Comparison of ENCODE assay signal across 27 cellular contexts in the genomic region with DNA sequence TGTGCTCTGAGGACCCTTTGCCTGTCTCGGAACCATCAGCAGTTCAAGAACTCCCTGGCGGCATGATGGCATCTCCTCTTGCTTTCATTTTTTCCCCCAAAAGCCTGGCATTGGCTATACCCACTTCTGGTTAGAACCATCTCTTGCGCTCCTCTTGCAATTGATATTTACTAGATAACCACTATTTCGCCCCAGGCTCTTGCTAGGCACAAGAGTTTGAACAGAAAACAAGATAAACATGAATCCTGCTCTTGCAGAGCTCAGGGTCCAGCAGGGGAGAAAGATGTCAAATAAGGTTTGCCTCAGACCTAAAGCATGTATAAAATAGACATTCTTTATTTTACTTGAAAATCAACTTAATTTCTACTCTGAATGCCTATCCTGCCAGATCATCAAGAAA. TPM values are rescaled to one million over a fixed set of nuclear protein-coding genes. Genes with fewer than 3 reads are reported as not detected.
"Had no signal": no experiment of that assay in that cellular context is flagged by ENCODE, and none has a peak within 500 bp of the region (broad histone marks: within the 10 kb centered on the region; RNA-seq: fewer than 3 reads in every experiment).

No MANE protein-coding gene starts in this region.

- H3K9me3 ChIP-seq: MG63, Peyer's patch, SJCRH30 had no signal

- H3K36me3 ChIP-seq: MG63, SJCRH30 had no signal

- ATAC-seq: Right ventricle myocardium inferior, SK-N-SH treated with all-trans-retinoic acid at 6 μM for 48 hours had no signal

- H3K27ac ChIP-seq: PC-9, Peyer's patch, SJCRH30 had no signal

- H2AFZ ChIP-seq: PC-9 had no signal

- H3K27me3 ChIP-seq: MG63, Peyer's patch, SJCRH30 had no signal

- H3K4me3 ChIP-seq: MG63, PC-9, Peyer's patch, SJCRH30 had no signal

- H3K4me2 ChIP-seq: PC-9 had no signal

- DNase-seq: IMR-90, Karpas-422, KG1, MG63, NCI-H1092, NCI-H1105 treated with DMSO at 0.1 percent for 48 hours, NCI-H1417 treated with DMSO at 0.1 percent for 48 hours, NCI-H146, NCI-H1694 treated with DMSO at 0.1 percent for 48 hours, NCI-H1930, NCI-H2081 treated with DMSO at 0.1 percent for 48 hours, NCI-H2171, NCI-H226, NCI-H446, NCI-H510A, NCI-H524 treated with DMSO at 0.1 percent for 48 hours, NCI-H69, NCI-H774, PC-9, SHP77 treated with DMSO at 0.1 percent for 48 hours, SJCRH30 had no signal

- H3K4me1 ChIP-seq: SJCRH30 had no signal

RNA-seq across cellular contexts. Expression of a gene that starts 33.1 kb away (rescaled TPM):
- total RNA-seq: IMR-90 had no signal
- polyA plus RNA-seq: IMR-90 had no signal

RNA-seq across cellular contexts. Expression of a gene that starts 56.5 kb away (rescaled TPM):
- total RNA-seq: HT-29, IMR-90, OCI-LY7, PC-9, RPMI7951, SJCRH30 had no signal
- polyA plus RNA-seq: IMR-90 had no signal
